In genomic region chr17:57577751-57578607, GRCh38 we compare ENCODE assay signal across 1 cellular context.
TF ChIP-seq lines count a peak whose summit lies in the region.

No MANE protein-coding gene starts in this region.

TF ChIP-seq in GM12878, 131 proteins besides CTCF, POLR2A, EP300 and RAD21 (continued from another document):
- TF ChIP-seq NKRF (conservative IDR thresholded peaks at IDR 0.05) (no peak), NFXL1 (IDR thresholded peaks at IDR 0.05; ENCODE audit: borderline replicate concordance) (no peak), WRNIP1 (IDR thresholded peaks at IDR 0.05; ENCODE audit: borderline replicate concordance, low read depth, low read length) (no peak), JUNB (IDR thresholded peaks at IDR 0.05) (peak; percentile 58)
- TF ChIP-seq, protein P1, sequence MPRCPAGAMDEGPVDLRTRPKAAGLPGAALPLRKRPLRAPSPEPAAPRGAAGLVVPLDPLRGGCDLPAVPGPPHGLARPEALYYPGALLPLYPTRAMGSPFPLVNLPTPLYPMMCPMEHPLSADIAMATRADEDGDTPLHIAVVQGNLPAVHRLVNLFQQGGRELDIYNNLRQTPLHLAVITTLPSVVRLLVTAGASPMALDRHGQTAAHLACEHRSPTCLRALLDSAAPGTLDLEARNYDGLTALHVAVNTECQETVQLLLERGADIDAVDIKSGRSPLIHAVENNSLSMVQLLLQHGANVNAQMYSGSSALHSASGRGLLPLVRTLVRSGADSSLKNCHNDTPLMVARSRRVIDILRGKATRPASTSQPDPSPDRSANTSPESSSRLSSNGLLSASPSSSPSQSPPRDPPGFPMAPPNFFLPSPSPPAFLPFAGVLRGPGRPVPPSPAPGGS (IDR thresholded peaks at IDR 0.05; ENCODE audit: borderline replicate concordance, insufficient read depth, low read depth, low read length, poor library complexity, severe bottlenecking), result no peak
TF ChIP-seq in GM12878: peak in this region for 1.
